Comparison of ENCODE assay signal across 9 cellular contexts in genomic region chr7:35593896-35594295, GRCh38.
DNase-seq lines count a peak whose midpoint lies in the region; ATAC-seq and TF ChIP-seq lines count a peak whose summit lies in the region.
"Had no signal": no experiment of that assay in that cellular context is flagged by ENCODE, and none has a peak within 500 bp of the region (broad histone marks: within the 10 kb centered on the region; RNA-seq: fewer than 3 reads in every experiment).

No MANE protein-coding gene starts in this region.

- H3K36me3 ChIP-seq in OCI-LY7 (ENCODE audit: insufficient read depth, low read length), result no peaks in the 10 kb centered on the region

- H3K79me2 ChIP-seq in OCI-LY7 (ENCODE audit: insufficient read depth, low read depth, low read length), result no peaks in the 10 kb centered on the region

- H3K27ac ChIP-seq in OCI-LY7 (ENCODE audit: low read depth, low read length, poor library complexity, severe bottlenecking), result no peak overlapping the region

- no peaks in the 10 kb centered on the region for H3K4me1 ChIP-seq in OCI-LY7 (ENCODE audit: insufficient read depth, low read length, poor library complexity, severe bottlenecking)

- TF ChIP-seq CTCF in GM10266 (IDR thresholded peaks at IDR 0.05; ENCODE audit: control insufficient read depth, insufficient read depth, low read depth, missing control alignments) (peak; percentile 42), OCI-LY7 (conservative IDR thresholded peaks at IDR 0.05; ENCODE audit: low read length) (peak; percentile 87), fibroblast of the aortic adventitia (IDR thresholded peaks at IDR 0.05; ENCODE audit: insufficient read depth, low read length) (peak; percentile 15)

- no peaks in the 10 kb centered on the region for H4K20me1 ChIP-seq in OCI-LY7 (ENCODE audit: insufficient read depth, low read length)

- DNase-seq in AML-193 (lab: John Stamatoyannopoulos, UW) (peak; percentile 0 to 2), GM10266 (ENCODE audit: extremely low spot score) (no peak), OCI-LY7 (ENCODE audit: low spot score) (peak; percentile 28), fibroblast of the aortic adventitia (ENCODE audit: low read depth) (no peak), NCI-H510A treated with DMSO at 0.1 percent for 48 hours (lab: John Stamatoyannopoulos, UW) (no peak), NCI-H1105 (lab: John Stamatoyannopoulos, UW) (no peak)

- no peak overlapping the region for H3K4me2 ChIP-seq in OCI-LY7 (ENCODE audit: low read length)

- CTCF ChIA-PET in OCI-LY7 (lab: Charles Lee; ENCODE audit: unreplicated experiment), result no interaction called here

- no peak overlapping the region for H2AFZ ChIP-seq in OCI-LY7 (ENCODE audit: low read length)

- BruUV-seq in OCI-LY7 (replicated peaks; lab: Mats Ljungman, UMichigan), result no TSS peak

- H3K4me3 ChIP-seq in OCI-LY7 (ENCODE audit: low read depth, low read length, poor library complexity, severe bottlenecking) (no peak overlapping the region), fibroblast of the aortic adventitia (ENCODE audit: low read depth, low read length) (no peak overlapping the region)

- H3K9me3 ChIP-seq in OCI-LY7 (ENCODE audit: low read length), result no peaks in the 10 kb centered on the region

- H3K9me2 ChIP-seq in OCI-LY7 (ENCODE audit: insufficient read depth, low read length), result no peaks in the 10 kb centered on the region

- ATAC-seq in GM19395 (IDR thresholded peaks at IDR 0.05; ENCODE audit: unreplicated experiment) (no peak), HG02938 (IDR thresholded peaks at IDR 0.05; ENCODE audit: unreplicated experiment) (no peak)
- ATAC-seq: activated naive CD4-positive, alpha-beta T cell treated with anti-CD3 and anti-CD28 coated beads, Interleukin-2, amount 50 U/mL, for 72 hours had no signal

- intact Hi-C loops in OCI-LY7 (cut with micrococcal nuclease; ENCODE audit: unreplicated experiment), result no loop called here

- POLR2A ChIA-PET in OCI-LY7 (lab: Charles Lee), result interaction anchor here (0.9 kb wide), 1 partner anchor 894 kb away, joined by 3 read pairs; no protein-coding TSS in a partner anchor

Comparison
In these comparisons a context has a peak if more than half of its experiments do, and no peak if none do; other contexts are left out.
1. DNase-seq: peak in AML-193 (2 of 2) and OCI-LY7 (single experiment); none in GM10266 (single experiment), fibroblast of the aortic adventitia (single experiment), NCI-H510A treated with DMSO at 0.1 percent for 48 hours (single experiment) and NCI-H1105 (single experiment).
2. CTCF ChIP-seq: peak in every context shown above with its lines; median percentile 87 in OCI-LY7; 42 in GM10266; 15 in fibroblast of the aortic adventitia.